In genomic region chr5:78586251-78586650, GRCh38 we compare ENCODE assay signal across 8 cellular contexts.
DNase-seq lines count a peak whose midpoint lies in the region; ATAC-seq, FAIRE-seq and TF ChIP-seq lines count a peak whose summit lies in the region.
"Had no signal": no experiment of that assay in that cellular context is flagged by ENCODE, and none has a peak within 500 bp of the region (broad histone marks: within the 10 kb centered on the region; RNA-seq: fewer than 3 reads in every experiment).

No MANE protein-coding gene starts in this region.

- no peak overlapping the region for H3K27ac ChIP-seq in ascending aorta

- DNase-seq in H4 (ENCODE audit: low spot score) (peak; percentile 93), RPMI7951 (ENCODE audit: low read depth) (peak; percentile 99), epidermal melanocyte (ENCODE audit: insufficient read length, low spot score) (peak; percentile 55), left colon (no peak), ascending aorta (ENCODE audit: low spot score in 2 of 2) (no peak), GM12891 (ENCODE audit: insufficient read length, low spot score) (no peak)
- DNase-seq: NCI-H526 had no signal

- no peak for TF ChIP-seq CTCF in ascending aorta (IDR thresholded peaks at IDR 0.05)

- FAIRE-seq in GM12891 (lab: Jason Lieb, UNC), result no peak

- no peak for ATAC-seq in left colon

- H3K4me2 ChIP-seq in skeletal muscle satellite cell (ENCODE audit: low read length), result peak overlapping the region; percentile 66

- H3K36me3 ChIP-seq in skeletal muscle satellite cell (ENCODE audit: insufficient read depth, low read length) (no peaks in the 10 kb centered on the region), ascending aorta (no peaks in the 10 kb centered on the region)

- intact Hi-C loops in left colon (cut with DNase I, micrococcal nuclease), result no loop called here
- intact Hi-C loops in ascending aorta (cut with DNase I), result no loop called here

- H3K9me3 ChIP-seq in skeletal muscle satellite cell (replicated peaks; ENCODE audit: low read length) (no peaks in the 10 kb centered on the region), ascending aorta (no peaks in the 10 kb centered on the region)

- TF ChIP-seq POLR2A in GM12891 (IDR thresholded peaks at IDR 0.05; ENCODE audit: low read depth, low read length), result no peak

- peaks cover 51% of the 10 kb centered on the region for H3K4me1 ChIP-seq in skeletal muscle satellite cell (ENCODE audit: control insufficient read depth, insufficient read depth, low read length)
- peaks cover 4 to 5% of the 10 kb centered on the region in 2 donors for H3K4me1 ChIP-seq in ascending aorta

- H3K27me3 ChIP-seq in skeletal muscle satellite cell (ENCODE audit: control insufficient read depth, insufficient read depth, low read length) (no peaks in the 10 kb centered on the region), ascending aorta (no peaks in the 10 kb centered on the region)

- H3K4me3 ChIP-seq in skeletal muscle satellite cell (ENCODE audit: low read length) (peak overlapping the region; percentile 29), ascending aorta (no peak overlapping the region)

- peak overlapping the region; percentile 60 for H3K9ac ChIP-seq in skeletal muscle satellite cell (ENCODE audit: low read depth, low read length)

TF ChIP-seq in GM12891, 5 proteins besides CTCF, POLR2A, EP300 and RAD21:
- TF ChIP-seq SPI1 (IDR thresholded peaks at IDR 0.05; ENCODE audit: low read depth, low read length), result no peak
- TF ChIP-seq POLR2AphosphoS5 (IDR thresholded peaks at IDR 0.05; ENCODE audit: low read depth, low read length), result no peak
- no peak for TF ChIP-seq TAF1 (IDR thresholded peaks at IDR 0.05; ENCODE audit: low read depth, low read length)
- no peak for TF ChIP-seq POU2F2 (IDR thresholded peaks at IDR 0.05; ENCODE audit: low read depth, low read length)
- no peak for TF ChIP-seq PAX5 (IDR thresholded peaks at IDR 0.05; ENCODE audit: insufficient read depth, low read length, severe bottlenecking)
TF ChIP-seq in GM12891: peak in this region for 0.

Comparison
In these comparisons a context has a peak if more than half of its experiments do, and no peak if none do; other contexts are left out.
1. DNase-seq: peak in H4 (single experiment), RPMI7951 (single experiment) and epidermal melanocyte (single experiment); none in left colon (0 of 2), ascending aorta (0 of 2) and GM12891 (single experiment).